Comparison of ENCODE assay signal across 9 cellular contexts in the genomic region with DNA sequence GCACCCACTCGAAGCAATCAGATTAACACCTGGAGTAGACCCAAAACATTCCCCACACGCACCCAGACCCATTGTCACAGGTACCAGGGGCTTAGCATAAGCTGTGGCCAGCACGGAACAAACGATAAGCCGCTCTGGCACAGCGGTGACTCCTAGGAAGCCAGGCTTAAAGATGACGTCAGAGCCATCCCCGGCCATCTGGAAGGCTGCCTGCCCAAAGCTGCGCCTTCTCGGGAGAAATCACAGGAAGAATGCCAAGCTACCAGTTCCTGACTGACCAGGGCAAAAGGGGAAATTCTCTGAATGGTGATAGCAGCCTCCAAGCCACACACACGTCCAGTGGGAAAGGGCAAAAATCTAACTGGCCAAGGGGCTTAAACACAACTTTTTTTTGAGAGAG. TPM values are rescaled to one million over a fixed set of nuclear protein-coding genes. Genes with fewer than 3 reads are reported as not detected.
DNase-seq lines count a peak whose midpoint lies in the region; ATAC-seq, FAIRE-seq and TF ChIP-seq lines count a peak whose summit lies in the region.
"Had no signal": no experiment of that assay in that cellular context is flagged by ENCODE, and none has a peak within 500 bp of the region (broad histone marks: within the 10 kb centered on the region; RNA-seq: fewer than 3 reads in every experiment).

No MANE protein-coding gene starts in this region.

- DNase-seq in NCI-H748 (lab: John Stamatoyannopoulos, UW; ENCODE audit: unreplicated experiment) (peak; percentile 56), NCI-H748 treated with DMSO at 0.1 percent for 48 hours (lab: John Stamatoyannopoulos, UW) (no peak), inferior parietal cortex (ENCODE audit: extremely low spot score) (peak; percentile 25), urothelium cell line (ENCODE audit: low spot score) (peak; percentile 89), progenitor cell of endocrine pancreas (ENCODE audit: low spot score, unreplicated experiment) (no peak), NOMO-1 treated with DMSO at 0.1 percent for 48 hours (lab: John Stamatoyannopoulos, UW; ENCODE audit: unreplicated experiment) (no peak)
- DNase-seq in natural killer cell treated with Interleukin-12 subunit alpha and Interleukin-12 subunit beta and Interleukin-15 and Interleukin-18, amount 100 ng/mL, for 72 hours (ENCODE audit: low spot score) = no peak

- no peak overlapping the region for H3K27ac Mint-ChIP-seq in progenitor cell of endocrine pancreas
- no peak overlapping the region for H3K27ac Mint-ChIP-seq in natural killer cell treated with Interleukin-12 subunit alpha and Interleukin-12 subunit beta and Interleukin-15 and Interleukin-18, amount 100 ng/mL, for 72 hours
- H3K27ac Mint-ChIP-seq: B cell had no signal

- peak overlapping the region; percentile 27; the same call in 1 of the 2 replicates for H3K27ac ChIP-seq in VCaP

- peak; percentile 92 for FAIRE-seq in urothelium cell line (lab: Jason Lieb, UNC)

- TF ChIP-seq CTCF in VCaP (conservative IDR thresholded peaks at IDR 0.05) (no peak), progenitor cell of endocrine pancreas (IDR thresholded peaks at IDR 0.05; ENCODE audit: unreplicated experiment) (no peak)

- H3K27me3 Mint-ChIP-seq in progenitor cell of endocrine pancreas = no peaks in the 10 kb centered on the region
- H3K27me3 Mint-ChIP-seq in natural killer cell treated with Interleukin-12 subunit alpha and Interleukin-12 subunit beta and Interleukin-15 and Interleukin-18, amount 100 ng/mL, for 72 hours = no peaks in the 10 kb centered on the region
- H3K27me3 Mint-ChIP-seq: B cell had no signal

- peaks cover 3% of the 10 kb centered on the region for H3K9me3 Mint-ChIP-seq in progenitor cell of endocrine pancreas (ENCODE audit: low read depth)
- no peaks in the 10 kb centered on the region for H3K9me3 Mint-ChIP-seq in natural killer cell treated with Interleukin-12 subunit alpha and Interleukin-12 subunit beta and Interleukin-15 and Interleukin-18, amount 100 ng/mL, for 72 hours

- no peaks in the 10 kb centered on the region for H3K4me1 Mint-ChIP-seq in progenitor cell of endocrine pancreas (ENCODE audit: low read depth)
- H3K4me1 Mint-ChIP-seq in natural killer cell treated with Interleukin-12 subunit alpha and Interleukin-12 subunit beta and Interleukin-15 and Interleukin-18, amount 100 ng/mL, for 72 hours (ENCODE audit: low read depth in 2 of 2) = no peaks in the 10 kb centered on the region
- H3K4me1 Mint-ChIP-seq: B cell had no signal

- ATAC-seq in natural killer cell treated with Interleukin-12 subunit alpha and Interleukin-12 subunit beta and Interleukin-15 and Interleukin-18, amount 100 ng/mL, for 72 hours = no peak

- no peaks in the 10 kb centered on the region for H3K36me3 Mint-ChIP-seq in progenitor cell of endocrine pancreas (ENCODE audit: insufficient read depth)
- no peaks in the 10 kb centered on the region for H3K36me3 Mint-ChIP-seq in natural killer cell treated with Interleukin-12 subunit alpha and Interleukin-12 subunit beta and Interleukin-15 and Interleukin-18, amount 100 ng/mL, for 72 hours

- no peak overlapping the region for H3K4me3 Mint-ChIP-seq in progenitor cell of endocrine pancreas (ENCODE audit: low read depth)
- H3K4me3 Mint-ChIP-seq in natural killer cell treated with Interleukin-12 subunit alpha and Interleukin-12 subunit beta and Interleukin-15 and Interleukin-18, amount 100 ng/mL, for 72 hours = no peak overlapping the region
- H3K4me3 Mint-ChIP-seq: B cell had no signal

RNA-seq across cellular contexts. Expression of a gene that starts 13.0 kb away (rescaled TPM):
- total RNA-seq in progenitor cell of endocrine pancreas = 87.4 and 91.9 TPM in 2 replicates
- total RNA-seq in natural killer cell treated with Interleukin-12 subunit alpha and Interleukin-12 subunit beta and Interleukin-15 and Interleukin-18, amount 100 ng/mL, for 72 hours = 10 to 100 TPM; 41.9 to 45.1 TPM

Comparison
In these comparisons a context has a peak if more than half of its experiments do, and no peak if none do; other contexts are left out.
1. DNase-seq: peak in NCI-H748 (single experiment), inferior parietal cortex (single experiment) and urothelium cell line (single experiment); none in NCI-H748 treated with DMSO at 0.1 percent for 48 hours (single experiment), progenitor cell of endocrine pancreas (single experiment), natural killer cell treated with Interleukin-12 subunit alpha and Interleukin-12 subunit beta and Interleukin-15 and Interleukin-18, amount 100 ng/mL, for 72 hours (single experiment) and NOMO-1 treated with DMSO at 0.1 percent for 48 hours (single experiment).